ENCODE assay signal across 19 cellular contexts in genomic region chr12:26557326-26557725, GRCh38.
"Had no signal": no experiment of that assay in that cellular context is flagged by ENCODE, and none has a peak within 500 bp of the region (broad histone marks: within the 10 kb centered on the region; RNA-seq: fewer than 3 reads in every experiment).

No MANE protein-coding gene starts in this region.

- H3K27ac Mint-ChIP-seq: dendritic cell treated with granulocyte-macrophage colony-stimulating factor and Interleukin-4, amounts not matched to agents 40 ng/mL and 50 ng/mL, for 4 days; endodermal cell; mesothelial cell of epicardium; naive thymus-derived CD4-positive, alpha-beta T cell; nephron; neural progenitor cell had no signal

- ATAC-seq: foreskin keratinocyte; left lung; mucosa of descending colon; naive thymus-derived CD4-positive, alpha-beta T cell had no signal

- DNase-seq: colonic mucosa; effector CD8-positive, alpha-beta T cell; endodermal cell; foreskin keratinocyte; hypothalamus; left lung; mesenchymal stem cell; mucosa of descending colon; naive thymus-derived CD4-positive, alpha-beta T cell; sigmoid colon; stimulated activated naive CD4-positive, alpha-beta T cell treated with Interleukin-2 at 50 U/mL for 16 hours; upper lobe of left lung had no signal

- H3K9me3 Mint-ChIP-seq: central memory CD8-positive, alpha-beta T cell; dendritic cell treated with granulocyte-macrophage colony-stimulating factor and Interleukin-4, amounts not matched to agents 40 ng/mL and 50 ng/mL, for 4 days; endodermal cell; mesothelial cell of epicardium; naive thymus-derived CD4-positive, alpha-beta T cell; nephron; neural progenitor cell had no signal

- H3K4me1 Mint-ChIP-seq: central memory CD8-positive, alpha-beta T cell; endodermal cell; mesothelial cell of epicardium; nephron had no signal

- H3K27me3 Mint-ChIP-seq: central memory CD8-positive, alpha-beta T cell; dendritic cell treated with granulocyte-macrophage colony-stimulating factor and Interleukin-4, amounts not matched to agents 40 ng/mL and 50 ng/mL, for 4 days; naive thymus-derived CD4-positive, alpha-beta T cell had no signal

- FAIRE-seq: keratinocyte, urothelium cell line had no signal

- H3K4me3 Mint-ChIP-seq: central memory CD8-positive, alpha-beta T cell; dendritic cell treated with granulocyte-macrophage colony-stimulating factor and Interleukin-4, amounts not matched to agents 40 ng/mL and 50 ng/mL, for 4 days; endodermal cell; mesothelial cell of epicardium; naive thymus-derived CD4-positive, alpha-beta T cell; nephron; neural progenitor cell had no signal
